In genomic region chr20:60298647-60299046, GRCh38 we compare ENCODE assay signal across 24 cellular contexts.
"Had no signal": no experiment of that assay in that cellular context is flagged by ENCODE, and none has a peak within 500 bp of the region (broad histone marks: within the 10 kb centered on the region; RNA-seq: fewer than 3 reads in every experiment).

No MANE protein-coding gene starts in this region.

- H3K4me3 ChIP-seq: pancreas, prostate gland, right atrium auricular region, right lobe of liver, sigmoid colon, stomach, thoracic aorta, thyroid gland, tibial nerve, upper lobe of left lung, vagina had no signal

- H3K27ac ChIP-seq: pancreas, right atrium auricular region, right lobe of liver, sigmoid colon, stomach, thoracic aorta, thyroid gland, tibial nerve, upper lobe of left lung, vagina had no signal

- H3K4me1 ChIP-seq: pancreas, right atrium auricular region, right lobe of liver, sigmoid colon, thyroid gland, tibial nerve, upper lobe of left lung, vagina had no signal

- DNase-seq: naive thymus-derived CD8-positive, alpha-beta T cell; nephron progenitor cell; nucleus accumbens; pancreas; retina; right lobe of liver; sigmoid colon; small intestine; stimulated activated CD4-positive, alpha-beta T cell treated with anti-CD3 and anti-CD28 coated beads, Interleukin-15, amount 100 ng/mL, for 24 hours; stimulated activated CD4-positive, alpha-beta T cell treated with anti-CD3 and anti-CD28 coated beads, Interleukin-2, amount 100 ng/mL, for 24 hours; stimulated activated CD4-positive, alpha-beta T cell treated with anti-CD3 and anti-CD28 coated beads, Interleukin-2, amount 100 ng/mL, for 48 hours; stimulated activated CD4-positive, alpha-beta T cell treated with anti-CD3 and anti-CD28 coated beads, Interleukin-4, amount 100 ng/mL, for 24 hours; stimulated activated naive B cell treated with anti-CD40 and anti-IgM and Interleukin-4, amounts not matched to agents 10 μg/mL and 1 μg/mL and 100 μg/mL, for 72 hours; stimulated activated naive CD4-positive, alpha-beta T cell treated with Interleukin-2 at 50 U/mL for 16 hours; stomach; thyroid gland; trophoblast cell; upper lobe of left lung had no signal

- H3K27me3 ChIP-seq: pancreas, right atrium auricular region, right lobe of liver, sigmoid colon, thyroid gland, tibial nerve, upper lobe of left lung, vagina had no signal

- ATAC-seq: naive thymus-derived CD8-positive, alpha-beta T cell; natural killer cell treated with Interleukin-12 subunit alpha and Interleukin-12 subunit beta and Interleukin-15 and Interleukin-18, amount 100 ng/mL, for 72 hours; pancreas; stimulated activated naive B cell treated with anti-CD40 and anti-IgM and Interleukin-4, amounts not matched to agents 10 μg/mL and 1 μg/mL and 100 μg/mL, for 72 hours had no signal

- H3K36me3 ChIP-seq: pancreas, prostate gland, right atrium auricular region, right lobe of liver, sigmoid colon, stomach, thoracic aorta, thyroid gland, tibial nerve, upper lobe of left lung, vagina had no signal

- H3K9me3 ChIP-seq: pancreas, prostate gland, right atrium auricular region, right lobe of liver, sigmoid colon, stomach, thoracic aorta, thyroid gland, tibial nerve, upper lobe of left lung, vagina had no signal
